In genomic region chr2:191020221-191020741, GRCh38 we compare ENCODE assay signal across 8 cellular contexts. TPM values are rescaled to one million over a fixed set of nuclear protein-coding genes. Genes with fewer than 3 reads are reported as not detected.
A peak's percentile ranks its signal among the peaks of the same experiment; 100 is the strongest.
DNase-seq lines count a peak whose midpoint lies in the region; ATAC-seq, FAIRE-seq and TF ChIP-seq lines count a peak whose summit lies in the region.

No MANE protein-coding gene starts in this region.

- no peaks in the 10 kb centered on the region for H4K20me1 ChIP-seq in SU-DHL-6 (ENCODE audit: low read depth, low read length)

- H3K9me2 ChIP-seq in SU-DHL-6 (replicated peaks; ENCODE audit: insufficient read depth, low read length): no peaks in the 10 kb centered on the region

- peak; percentile 93 for FAIRE-seq in GM12892 (lab: Jason Lieb, UNC)

- peaks cover 16% of the 10 kb centered on the region for H3F3A ChIP-seq in SU-DHL-6 (ENCODE audit: insufficient read depth)

- peaks cover 7 to 14% of the 10 kb centered on the region in 2 donors for H3K4me1 ChIP-seq in adrenal gland (replicated peaks in 1 of 2)

- peak overlapping the region; percentile 33; the same call in 1 of the 2 replicates for H3K27ac ChIP-seq in SU-DHL-6 (ENCODE audit: low read depth, low read length)
- peak overlapping the region; percentile 92 to 97 (median 96) for H3K27ac ChIP-seq in adrenal gland

- 0% methylated on average over 45 to 59 of the region's 59 CpGs for WGBS in adrenal gland, 4 donors

- peak overlapping the region; percentile 69 for H3K4me2 ChIP-seq in SU-DHL-6 (ENCODE audit: low read depth, low read length, poor library complexity, severe bottlenecking)

- H3K9me3 ChIP-seq in SU-DHL-6 (ENCODE audit: insufficient read depth, low read length): no peaks in the 10 kb centered on the region
- H3K9me3 ChIP-seq in adrenal gland (replicated peaks in 1 of 3): no peaks in the 10 kb centered on the region

- peak overlapping the region; percentile 85 for H3K27ac Mint-ChIP-seq in progenitor cell of endocrine pancreas

- TF ChIP-seq CTCF in SU-DHL-6 (IDR thresholded peaks at IDR 0.05; ENCODE audit: insufficient read depth, low read length, poor library complexity, severe bottlenecking) (no peak), adrenal gland (IDR thresholded peaks at IDR 0.05) (peak in 4 of 6 experiments; percentile 10 to 47 (median 24)), progenitor cell of endocrine pancreas (IDR thresholded peaks at IDR 0.05; ENCODE audit: unreplicated experiment) (peak; percentile 8)

- no peaks in the 10 kb centered on the region for H3K27me3 ChIP-seq in SU-DHL-6 (ENCODE audit: low read length)
- H3K27me3 ChIP-seq in adrenal gland: no peaks in the 10 kb centered on the region

- H3K79me2 ChIP-seq in SU-DHL-6 (ENCODE audit: insufficient read depth, low read length): no peaks in the 10 kb centered on the region

- H3K4me3 Mint-ChIP-seq in progenitor cell of endocrine pancreas (ENCODE audit: low read depth): no peak overlapping the region

- H2AFZ ChIP-seq in SU-DHL-6 (ENCODE audit: low read depth, low read length, severe bottlenecking): peak overlapping the region; percentile 60

- peak overlapping the region; percentile 68 for H3K9ac ChIP-seq in SU-DHL-6 (ENCODE audit: low read length)

- DNase-seq in GM12892 (ENCODE audit: insufficient read length): peak; percentile 74
- DNase-seq in NCI-H1417 treated with DMSO at 0.1 percent for 48 hours (lab: John Stamatoyannopoulos, UW): peak; percentile 92
- DNase-seq in adrenal gland: peak; percentile 92 to 96 (median 94)
- peak; percentile 92 for DNase-seq in left cardiac atrium
- peak; percentile 90 for DNase-seq in progenitor cell of endocrine pancreas (ENCODE audit: low spot score, unreplicated experiment)
- DNase-seq in ureter (ENCODE audit: low spot score): peak; percentile 95

- TF ChIP-seq POLR2A in GM12892 (IDR thresholded peaks at IDR 0.05; ENCODE audit: low read depth, low read length) (peak; percentile 92; the same call in 1 of the 2 replicates), adrenal gland (IDR thresholded peaks at IDR 0.05) (peak; percentile 82 to 92)

- peak; percentile 82 for ATAC-seq in HG02798 (IDR thresholded peaks at IDR 0.05; ENCODE audit: poor library complexity, unreplicated experiment)
- ATAC-seq in left cardiac atrium: peak; percentile 99

- H3K27me3 Mint-ChIP-seq in progenitor cell of endocrine pancreas: no peaks in the 10 kb centered on the region

- intact Hi-C loops in adrenal gland (cut with DNase I): loop anchor here in 1 of 2 donors (10.0 kb wide), 1 partner anchor 235 kb away; no protein-coding TSS in a partner anchor
- intact Hi-C loops in left cardiac atrium (cut with DNase I): loop anchor here in 1 of 2 donors (5.0 kb wide), 1 partner anchor 173 kb away; no protein-coding TSS in a partner anchor

- H3K36me3 Mint-ChIP-seq in progenitor cell of endocrine pancreas (ENCODE audit: insufficient read depth): no peaks in the 10 kb centered on the region

- H3K9me3 Mint-ChIP-seq in progenitor cell of endocrine pancreas (ENCODE audit: low read depth): no peaks in the 10 kb centered on the region

- peak overlapping the region; percentile 59 for H3K4me3 ChIP-seq in SU-DHL-6 (ENCODE audit: insufficient read depth, low read length, poor library complexity, severe bottlenecking)
- H3K4me3 ChIP-seq in adrenal gland: peak overlapping the region; percentile 26 to 72 (median 59)

- H3K36me3 ChIP-seq in SU-DHL-6 (ENCODE audit: low read length): no peaks in the 10 kb centered on the region
- no peaks in the 10 kb centered on the region for H3K36me3 ChIP-seq in adrenal gland (replicated peaks in 1 of 2)

- peaks cover 9% of the 10 kb centered on the region for H3K4me1 Mint-ChIP-seq in progenitor cell of endocrine pancreas (ENCODE audit: low read depth)

RNA-seq across cellular contexts. Expression of gene STAT1, which starts 6.3 kb away (rescaled TPM):
- polyA plus RNA-seq in GM12892 (2012; ENCODE audit: missing spikeins): 219 TPM
- total RNA-seq in adrenal gland (100 to 1,000 TPM in 2 of 8 donors, 10 to 100 TPM in 6; 55.3 to 165 (median 82.0) TPM), left cardiac atrium (10 to 100 TPM; 37.3 to 76.7 TPM), progenitor cell of endocrine pancreas (264 and 274 TPM in 2 replicates), ureter (84.1 TPM)
- polyA plus RNA-seq in adrenal gland: 10 to 100 TPM; 11.9 to 99.5 (median 17.1) TPM

Comparison
In these comparisons a context has a peak if more than half of its experiments do, and no peak if none do; other contexts are left out.
1. Peak in every context shown above with its lines: DNase-seq, ATAC-seq, H3K4me3 ChIP-seq and H3K27ac ChIP-seq.